ENCODE assay signal across 15 cellular contexts in the genomic region with DNA sequence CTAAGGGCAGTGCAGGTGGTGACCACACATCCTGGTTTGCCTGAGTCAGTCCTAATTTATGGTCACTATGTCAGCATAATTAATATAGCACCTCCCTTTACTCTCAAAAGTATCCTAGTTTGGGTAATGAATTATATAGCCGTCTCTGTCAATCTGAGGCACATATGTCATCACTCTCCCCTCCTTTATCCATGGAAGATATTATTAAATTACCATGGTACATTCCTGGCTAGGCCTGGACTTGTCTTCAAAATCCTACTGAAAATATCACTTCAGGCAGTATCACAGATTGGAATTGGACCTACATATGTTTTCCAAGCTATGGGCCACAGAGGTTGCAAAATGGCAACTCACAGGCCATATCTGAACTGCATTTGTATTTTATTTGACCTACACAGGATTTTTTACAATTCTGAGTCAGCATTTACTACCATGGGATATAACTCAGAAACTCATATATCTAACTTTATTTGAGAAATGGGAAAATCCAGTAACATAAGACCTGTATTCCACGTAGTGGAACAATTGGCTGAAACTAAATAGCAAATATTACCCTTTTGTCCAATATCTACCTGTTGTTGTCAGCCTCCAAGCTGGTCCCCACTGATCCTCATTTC.
DNase-seq lines count a peak whose midpoint lies in the region; ATAC-seq, FAIRE-seq and TF ChIP-seq lines count a peak whose summit lies in the region.
"Had no signal": no experiment of that assay in that cellular context is flagged by ENCODE, and none has a peak within 500 bp of the region (broad histone marks: within the 10 kb centered on the region; RNA-seq: fewer than 3 reads in every experiment).

No MANE protein-coding gene starts in this region.

- H3K27ac ChIP-seq in A549 = no peak overlapping the region
- no peak overlapping the region for H3K27ac ChIP-seq in IMR-90 (ENCODE audit: insufficient read depth, low read length)
- H3K27ac ChIP-seq in aorta (ENCODE audit: low read depth in 1 of 2, low read length in 2 of 2) = no peak overlapping the region

- no peaks in the 10 kb centered on the region for H3K79me1 ChIP-seq in IMR-90 (ENCODE audit: low read depth in 1 of 2, low read length in 2 of 2)

- H2BK120ac ChIP-seq in IMR-90 (ENCODE audit: low read depth, low read length) = no peak overlapping the region

- H3K27me3 ChIP-seq in IMR-90 (ENCODE audit: control insufficient read depth, insufficient read depth, low read length) (no peaks in the 10 kb centered on the region), bronchial epithelial cell (ENCODE audit: control insufficient read depth, insufficient read depth, low read length) (no peaks in the 10 kb centered on the region), aorta (ENCODE audit: control insufficient read depth in 1 of 2, insufficient read depth in 2 of 2, low read length in 1 of 2) (no peaks in the 10 kb centered on the region)

- DNase-seq in A549 (ENCODE audit: low read depth in 1 of 2, low spot score in 1 of 2) (no peak), IMR-90 (no peak), bronchial epithelial cell (ENCODE audit: low read depth) (peak; percentile 61), left colon (no peak), RCC 7860 (ENCODE audit: low spot score) (no peak), NCI-H2029 (lab: John Stamatoyannopoulos, UW) (no peak), head of caudate nucleus (no peak), aorta (no peak)
- DNase-seq: C1 segment of cervical spinal cord; CD4-positive, alpha-beta T cell; DMS79; H7 had no signal

- H3K4me3 ChIP-seq in A549 (no peak overlapping the region), IMR-90 (ENCODE audit: insufficient read depth, low read depth, low read length) (no peak overlapping the region), bronchial epithelial cell (ENCODE audit: low read depth, low read length) (no peak overlapping the region), aorta (ENCODE audit: low read length in 2 of 2) (no peak overlapping the region)
- H3K4me3 ChIP-seq: GM12878, GM23338 had no signal

- no peak for TF ChIP-seq RAD21 in A549 (conservative IDR thresholded peaks at IDR 0.05 in 1 of 2, IDR thresholded peaks at IDR 0.05 in 1 of 2)
- TF ChIP-seq RAD21 in IMR-90 (IDR thresholded peaks at IDR 0.05; ENCODE audit: low read length) = no peak

- no peak for TF ChIP-seq EP300 in A549 (IDR thresholded peaks at IDR 0.05)

- H2AK5ac ChIP-seq in IMR-90 (ENCODE audit: low read depth, low read length) = no peak overlapping the region

- TF ChIP-seq POLR2A in A549 (IDR thresholded peaks at IDR 0.05; ENCODE audit: low read length) (no peak), IMR-90 (IDR thresholded peaks at IDR 0.05; ENCODE audit: low read depth, low read length) (no peak)

- WGBS in A549 (ENCODE audit: missing lambda C conversion rate) = 89% methylated on average over 2 of the region's 2 CpGs
- no CpG with 5 or more reads among the region's 2 CpGs for WGBS in IMR-90 (ENCODE audit: extremely low coverage in 2 of 2, insufficient read length in 1 of 2), 2 experiments
- 97 to 98% methylated on average over 2 of the region's 2 CpGs for WGBS in aorta, 2 donors

- H3K4ac ChIP-seq in IMR-90 (ENCODE audit: low read depth, low read length) = no peak overlapping the region

- H4K91ac ChIP-seq in IMR-90 (ENCODE audit: insufficient read depth, low read depth, low read length) = no peak overlapping the region

- H2BK15ac ChIP-seq in IMR-90 (ENCODE audit: low read depth, low read length) = 0 out of 3 replicates have a peak overlapping the region, but pooled peaks have one; percentile 7

- no peaks in the 10 kb centered on the region for H4K20me1 ChIP-seq in IMR-90 (ENCODE audit: insufficient read depth, low read length)

- no peak overlapping the region for H3K23ac ChIP-seq in IMR-90 (ENCODE audit: low read depth, low read length)

- H2AK9ac ChIP-seq in IMR-90 (replicated peaks; ENCODE audit: low read depth, low read length, poor library complexity) = no peak overlapping the region

- peak overlapping the region; percentile 6; the same call in 1 of the 2 replicates for H3K18ac ChIP-seq in IMR-90 (ENCODE audit: low read depth, low read length)

- no peak for ATAC-seq in A549
- no peak for ATAC-seq in IMR-90 (ENCODE audit: low read depth)
- peak; percentile 20 for ATAC-seq in left colon
- ATAC-seq in aorta (ENCODE audit: low FRiP score) = no peak
- ATAC-seq: GM12878, GM23338 had no signal

- FAIRE-seq in A549 (lab: Jason Lieb, UNC) (no peak), bronchial epithelial cell (lab: Jason Lieb, UNC) (no peak), RCC 7860 (lab: Jason Lieb, UNC) (no peak)
- FAIRE-seq: GM12878, GM18507 had no signal

- in situ Hi-C loops in IMR-90 (cut with MboI; ENCODE audit: low sequenced_read_pairs) = no loop called here

- peaks cover 8% of the 10 kb centered on the region; the same call in 1 of the 3 replicates for H3K9me3 ChIP-seq in A549
- H3K9me3 ChIP-seq in IMR-90 (ENCODE audit: control insufficient read depth, insufficient read depth, low read length) = peaks cover 7% of the 10 kb centered on the region; the same call in 1 of the 2 replicates
- no peaks in the 10 kb centered on the region for H3K9me3 ChIP-seq in aorta (ENCODE audit: control insufficient read depth, low read length)

- H4K8ac ChIP-seq in IMR-90 (ENCODE audit: low read depth in 2 of 2, low read length in 2 of 2) = no peak overlapping the region

- dilution Hi-C loops in IMR-90 (cut with HindIII; ENCODE audit: low sequenced_read_pairs, unreplicated experiment) = no loop called here

- H3K4me2 ChIP-seq in A549 (no peak overlapping the region), IMR-90 (ENCODE audit: low read depth, low read length) (no peak overlapping the region)
- H3K4me2 ChIP-seq: GM23338 had no signal

- H3K56ac ChIP-seq in IMR-90 (ENCODE audit: extremely low read depth, insufficient read depth, low read length) = no peak overlapping the region; the same call in 1 of the 2 replicates

- no peak overlapping the region for H2BK5ac ChIP-seq in IMR-90 (ENCODE audit: low read depth, low read length, poor library complexity, severe bottlenecking)

- POLR2A ChIA-PET in A549 (lab: Yijun Ruan, JAX) = no interaction called here
- POLR2A ChIA-PET in IMR-90 (lab: Charles Lee; ENCODE audit: unreplicated experiment) = no interaction called here

- no TSS peak for BruUV-seq in IMR-90 (replicated peaks; lab: Mats Ljungman, UMichigan)

- no peak overlapping the region for H2BK20ac ChIP-seq in IMR-90 (ENCODE audit: low read depth, low read length)

- H3K36me3 ChIP-seq in IMR-90 (ENCODE audit: control insufficient read depth, insufficient read depth, low read length) = no peaks in the 10 kb centered on the region
- no peaks in the 10 kb centered on the region for H3K36me3 ChIP-seq in bronchial epithelial cell (ENCODE audit: control insufficient read depth, insufficient read depth, low read length)
- no peaks in the 10 kb centered on the region for H3K36me3 ChIP-seq in aorta (ENCODE audit: control insufficient read depth in 1 of 2, insufficient read depth in 2 of 2, low read length in 1 of 2)

- intact Hi-C loops in IMR-90 (cut with micrococcal nuclease) (no loop called here), left colon (cut with DNase I, micrococcal nuclease) (loop anchor here in 1 of 2 donors (10.0 kb wide), 1 partner anchor 180 kb away; the partner anchor contains the start of gene RAP1B), head of caudate nucleus (cut with DNase I) (no loop called here), aorta (cut with DNase I) (no loop called here)

- H2AFZ ChIP-seq in IMR-90 (replicated peaks; ENCODE audit: low read length, poor library complexity) = no peak overlapping the region
- H2AFZ ChIP-seq: GM23338 had no signal

- CTCF ChIA-PET in A549 (lab: Yijun Ruan, JAX) = interaction anchor here (0.6 kb wide), 1 partner anchor 420 kb away, joined by 3 read pairs; no protein-coding TSS in a partner anchor
- CTCF ChIA-PET in IMR-90 (lab: Yijun Ruan, JAX) = no interaction called here

- no peak overlapping the region for H3K14ac ChIP-seq in IMR-90 (replicated peaks; ENCODE audit: low read depth, low read length)

- no peaks in the 10 kb centered on the region for H3K4me1 ChIP-seq in A549
- H3K4me1 ChIP-seq in IMR-90 (ENCODE audit: control insufficient read depth, insufficient read depth, low read length) = no peaks in the 10 kb centered on the region; the same call in 1 of the 2 replicates
- H3K4me1 ChIP-seq in aorta (ENCODE audit: control insufficient read depth in 1 of 2, insufficient read depth in 2 of 2, low read length in 2 of 2) = no peaks in the 10 kb centered on the region

- no peak overlapping the region for H4K5ac ChIP-seq in IMR-90 (ENCODE audit: low read depth, low read length)

- no peaks in the 10 kb centered on the region for H3K9me1 ChIP-seq in IMR-90 (ENCODE audit: insufficient read depth, low read length)

- H3K9ac ChIP-seq in IMR-90 (ENCODE audit: low read depth, low read length) = no peak overlapping the region

- TF ChIP-seq CTCF in A549 (IDR thresholded peaks at IDR 0.05) = no peak
- TF ChIP-seq CTCF in IMR-90 (conservative IDR thresholded peaks at IDR 0.05; ENCODE audit: low read depth, low read length) = no peak
- TF ChIP-seq CTCF in bronchial epithelial cell (IDR thresholded peaks at IDR 0.05; ENCODE audit: insufficient read depth, low read length, severe bottlenecking) = no peak

TF ChIP-seq in A549, 52 proteins besides CTCF, POLR2A, EP300 and RAD21:
- no peak for TF ChIP-seq SMC3 (IDR thresholded peaks at IDR 0.05)
- TF ChIP-seq MAFK (IDR thresholded peaks at IDR 0.05; ENCODE audit: partially characterized antibody) = peak; percentile 76
- TF ChIP-seq RCOR1 (IDR thresholded peaks at IDR 0.05; ENCODE audit: low read depth, low read length) = no peak

TF ChIP-seq in IMR-90, 13 proteins besides CTCF, POLR2A, EP300 and RAD21:
- TF ChIP-seq CHD1 (IDR thresholded peaks at IDR 0.05; ENCODE audit: low read depth, low read length) = no peak
- peak; percentile 70 for TF ChIP-seq MAFK (IDR thresholded peaks at IDR 0.05; ENCODE audit: low read depth, low read length)
